16 cellular contexts compared by ENCODE assay signal in genomic region chr1:99661780-99662179, GRCh38. TPM values are rescaled to one million over a fixed set of nuclear protein-coding genes. Genes with fewer than 3 reads are reported as not detected.
DNase-seq lines count a peak whose midpoint lies in the region; FAIRE-seq and TF ChIP-seq lines count a peak whose summit lies in the region.
"Had no signal": no experiment of that assay in that cellular context is flagged by ENCODE, and none has a peak within 500 bp of the region (broad histone marks: within the 10 kb centered on the region; RNA-seq: fewer than 3 reads in every experiment).

No MANE protein-coding gene starts in this region.

- H3K9ac ChIP-seq in adipocyte (ENCODE audit: low read length): peak overlapping the region; percentile 75
- H3K9ac ChIP-seq in parathyroid adenoma: no peak overlapping the region

- peaks cover 4% of the 10 kb centered on the region for H3K79me2 ChIP-seq in parathyroid adenoma

- H3K9me3 ChIP-seq in adipocyte (ENCODE audit: control insufficient read depth, low read length): no peaks in the 10 kb centered on the region
- no peaks in the 10 kb centered on the region for H3K9me3 ChIP-seq in parathyroid adenoma (ENCODE audit: control insufficient read depth, low read length)
- H3K9me3 ChIP-seq: SJCRH30 had no signal

- H3K27me3 ChIP-seq in adipocyte (replicated peaks; ENCODE audit: control insufficient read depth, insufficient read depth, low read length): no peaks in the 10 kb centered on the region
- no peaks in the 10 kb centered on the region for H3K27me3 ChIP-seq in parathyroid adenoma (ENCODE audit: control insufficient read depth, insufficient read depth, low read length)
- H3K27me3 ChIP-seq: SJCRH30 had no signal

- DNase-seq in AG10803 (ENCODE audit: low read depth) (peak; percentile 50), adipocyte (ENCODE audit: low read depth) (peak; percentile 77), fibroblast of peridontal ligament (ENCODE audit: extremely low read depth) (peak; percentile 19), kidney tubule cell (ENCODE audit: low spot score) (no peak), GM12892 (ENCODE audit: insufficient read length) (no peak), NCI-H1092 (lab: John Stamatoyannopoulos, UW) (no peak), NCI-H345 treated with DMSO at 0.1 percent for 48 hours (lab: John Stamatoyannopoulos, UW; ENCODE audit: unreplicated experiment) (no peak)
- DNase-seq: activated CD8-positive, alpha-beta T cell treated with anti-CD3 and anti-CD28 coated beads for 36 hours; COR-L47; kidney glomerular epithelial cell; naive thymus-derived CD8-positive, alpha-beta T cell; NCI-H1048; NCI-H2171 treated with DMSO at 0.1 percent for 48 hours; SJCRH30; stimulated activated CD4-positive, alpha-beta T cell treated with anti-CD3 and anti-CD28 coated beads, Interleukin-4, amount 100 ng/mL, for 4 hours had no signal

- FAIRE-seq in GM12892 (lab: Jason Lieb, UNC): no peak

- TF ChIP-seq CTCF in AG10803 (conservative IDR thresholded peaks at IDR 0.05; ENCODE audit: low read length): no peak
- no peak for TF ChIP-seq CTCF in parathyroid adenoma (IDR thresholded peaks at IDR 0.05)

- H3K4me3 ChIP-seq in AG10803 (ENCODE audit: low read length): no peak overlapping the region
- H3K4me3 ChIP-seq in adipocyte (ENCODE audit: low read length): peak overlapping the region; percentile 63
- H3K4me3 ChIP-seq in parathyroid adenoma (ENCODE audit: low read depth, low read length): no peak overlapping the region
- H3K4me3 ChIP-seq: SJCRH30 had no signal

- no peak overlapping the region for H2AFZ ChIP-seq in parathyroid adenoma

- H3K36me3 ChIP-seq in adipocyte (ENCODE audit: control insufficient read depth, insufficient read depth, low read length, severe bottlenecking): peaks cover 24% of the 10 kb centered on the region
- no peaks in the 10 kb centered on the region for H3K36me3 ChIP-seq in parathyroid adenoma (ENCODE audit: control insufficient read depth, insufficient read depth, low read length)

- H3K4me1 ChIP-seq in adipocyte (ENCODE audit: control insufficient read depth, insufficient read depth, low read length) (peaks cover 79% of the 10 kb centered on the region), parathyroid adenoma (peaks cover 9% of the 10 kb centered on the region)
- H3K4me1 ChIP-seq: SJCRH30 had no signal

- peak overlapping the region; percentile 27 for H3K27ac ChIP-seq in parathyroid adenoma
- H3K27ac ChIP-seq: SJCRH30 had no signal

- no peak overlapping the region for H3K4me2 ChIP-seq in parathyroid adenoma (ENCODE audit: low read length)

- no peak for TF ChIP-seq POLR2A in GM12892 (IDR thresholded peaks at IDR 0.05; ENCODE audit: low read depth, low read length)

RNA-seq across cellular contexts. Expression of gene PALMD, which starts 15.9 kb away (rescaled TPM):
- polyA plus RNA-seq in GM12892 (2012; ENCODE audit: missing spikeins): not detected
- polyA plus RNA-seq: naive thymus-derived CD8-positive, alpha-beta T cell had no signal

Comparison
In these comparisons a context has a peak if more than half of its experiments do, and no peak if none do; other contexts are left out.
1. DNase-seq: peak in AG10803 (single experiment), adipocyte (single experiment) and fibroblast of peridontal ligament (single experiment); none in kidney tubule cell (single experiment), GM12892 (single experiment), NCI-H1092 (single experiment) and NCI-H345 treated with DMSO at 0.1 percent for 48 hours (single experiment).